ENCODE assay signal across 23 cellular contexts in genomic region chr2:118496467-118496866, GRCh38.
"Had no signal": no experiment of that assay in that cellular context is flagged by ENCODE, and none has a peak within 500 bp of the region (broad histone marks: within the 10 kb centered on the region; RNA-seq: fewer than 3 reads in every experiment).

No MANE protein-coding gene starts in this region.

- ATAC-seq: effector memory CD8-positive, alpha-beta T cell; esophagus mucosa; foreskin keratinocyte; gastrocnemius medialis; gastroesophageal sphincter; heart left ventricle; heart right ventricle had no signal

- H3K4me3 ChIP-seq: colonic mucosa, coronary artery, dorsolateral prefrontal cortex, esophagus squamous epithelium, gastrocnemius medialis, gastroesophageal sphincter, heart left ventricle, heart right ventricle had no signal

- H3K27me3 ChIP-seq: colonic mucosa, esophagus squamous epithelium, gastrocnemius medialis had no signal

- H3K27me3 Mint-ChIP-seq: dendritic cell treated with granulocyte-macrophage colony-stimulating factor and Interleukin-4, amounts not matched to agents 40 ng/mL and 50 ng/mL, for 4 days had no signal

- DNase-seq: cortex of kidney; dermis blood vessel endothelial cell; dorsolateral prefrontal cortex; effector CD4-positive, alpha-beta T cell; effector CD8-positive, alpha-beta T cell; effector memory CD4-positive, alpha-beta T cell; effector memory CD8-positive, alpha-beta T cell; erythroblast; esophagus squamous epithelium; foreskin fibroblast; foreskin keratinocyte; foreskin melanocyte; gastrocnemius medialis; glutamatergic neuron; head of caudate nucleus; heart left ventricle; heart right ventricle had no signal

- H3K9me3 Mint-ChIP-seq: dendritic cell treated with granulocyte-macrophage colony-stimulating factor and Interleukin-4, amounts not matched to agents 40 ng/mL and 50 ng/mL, for 4 days had no signal

- H3K4me3 Mint-ChIP-seq: dendritic cell treated with granulocyte-macrophage colony-stimulating factor and Interleukin-4, amounts not matched to agents 40 ng/mL and 50 ng/mL, for 4 days; effector memory CD8-positive, alpha-beta T cell had no signal

- H3K27ac ChIP-seq: colonic mucosa, coronary artery, dorsolateral prefrontal cortex, epithelial cell of prostate, esophagus squamous epithelium, foreskin keratinocyte, gastrocnemius medialis, gastroesophageal sphincter, heart left ventricle, heart right ventricle had no signal

- H3K4me1 ChIP-seq: colonic mucosa, esophagus squamous epithelium, foreskin keratinocyte, gastrocnemius medialis, gastroesophageal sphincter, heart left ventricle, heart right ventricle had no signal

- H3K27ac Mint-ChIP-seq: dendritic cell treated with granulocyte-macrophage colony-stimulating factor and Interleukin-4, amounts not matched to agents 40 ng/mL and 50 ng/mL, for 4 days; effector memory CD8-positive, alpha-beta T cell had no signal

- H3K36me3 ChIP-seq: colonic mucosa, esophagus squamous epithelium, gastrocnemius medialis, gastroesophageal sphincter, heart left ventricle, heart right ventricle had no signal

- H3K9me3 ChIP-seq: colonic mucosa, gastrocnemius medialis had no signal
